ENCODE assay signal across 9 cellular contexts in the genomic region with DNA sequence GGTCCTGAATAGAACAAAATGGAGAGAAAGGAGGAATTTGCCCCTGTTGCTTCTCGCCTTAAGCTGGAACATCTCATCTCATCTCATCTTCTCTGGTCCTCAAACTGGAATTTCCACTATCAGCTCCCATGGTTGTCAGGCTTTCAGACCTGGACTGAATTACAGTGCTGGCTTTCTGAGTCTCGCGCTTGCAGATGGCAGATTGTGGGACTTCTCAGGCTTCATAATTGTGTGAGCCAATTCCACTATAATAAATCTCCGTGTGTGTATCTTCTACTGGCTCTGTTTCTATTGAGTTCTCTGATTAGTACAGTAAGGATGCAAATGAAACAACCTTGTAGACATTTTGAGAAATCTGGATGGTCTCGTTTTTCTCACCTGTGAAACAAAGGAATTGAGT.
"Had no signal": no experiment of that assay in that cellular context is flagged by ENCODE, and none has a peak within 500 bp of the region (broad histone marks: within the 10 kb centered on the region; RNA-seq: fewer than 3 reads in every experiment).

No MANE protein-coding gene starts in this region.

- H3K27ac ChIP-seq: GM23248 had no signal

- ATAC-seq: GM23338, HCT116 had no signal

- H3K4me3 ChIP-seq: GM23248, GM23338, HAP-1 had no signal

- DNase-seq: GM23248, GOT3, H7, H9, HCEC 1CT, HFFc6 had no signal

- H3K9me3 Mint-ChIP-seq: HFFc6 had no signal

- H3K36me3 ChIP-seq: HAP-1 had no signal

- H3K4me1 Mint-ChIP-seq: GM23338, H9 had no signal

- H3K27ac Mint-ChIP-seq: GM23338, H9, HFFc6 had no signal

- H3K4me3 Mint-ChIP-seq: GM23338, H9, HFFc6 had no signal

- H3K9me3 ChIP-seq: HAP-1 had no signal
